Comparison of ENCODE assay signal across 1 cellular context in genomic region chr17:27293898-27294688, GRCh38.
TF ChIP-seq lines count a peak whose summit lies in the region.

WSB1 (plus strand) TSS chr17:27294114; CDS start chr17:27294396, 282 bp downstream.

TF ChIP-seq in HepG2, 621 proteins besides CTCF, POLR2A, EP300 and RAD21 (continued from another document and continues in another):
- TF ChIP-seq ZNF142 (CRISPR knock-in tag; IDR thresholded peaks at IDR 0.05) (0 out of 2 replicates have a peak, but pooled peaks have one; percentile 66), MAZ (IDR thresholded peaks at IDR 0.05; ENCODE audit: borderline replicate concordance, low read depth, low read length) (peak; percentile 82), MAZ (CRISPR knock-in tag; IDR thresholded peaks at IDR 0.05; ENCODE audit: low read depth) (peak; percentile 89), ZNF138 (CRISPR knock-in tag; IDR thresholded peaks at IDR 0.05; ENCODE audit: low read depth) (peak; percentile 59; the same call in 1 of the 2 replicates), GATAD1 (CRISPR knock-in tag; IDR thresholded peaks at IDR 0.05) (peak; percentile 53; the same call in 1 of the 2 replicates), ZNF784 (CRISPR knock-in tag; IDR thresholded peaks at IDR 0.05; ENCODE audit: borderline replicate concordance) (no peak), KLF12 (CRISPR knock-in tag; IDR thresholded peaks at IDR 0.05; ENCODE audit: borderline replicate concordance) (peak; percentile 87; the same call in 1 of the 2 replicates), ZNF362 (CRISPR knock-in tag; IDR thresholded peaks at IDR 0.05; ENCODE audit: borderline replicate concordance) (no peak; the same call in 1 of the 2 replicates), ZNF354B (CRISPR knock-in tag; IDR thresholded peaks at IDR 0.05) (no peak), RERE (CRISPR knock-in tag; IDR thresholded peaks at IDR 0.05; ENCODE audit: low read depth) (peak; percentile 41; the same call in 1 of the 2 replicates), RCOR2 (CRISPR knock-in tag; IDR thresholded peaks at IDR 0.05) (0 out of 2 replicates have a peak, but pooled peaks have one; percentile 44), ZNF747 (CRISPR knock-in tag; IDR thresholded peaks at IDR 0.05; ENCODE audit: borderline replicate concordance) (peak; percentile 91; the same call in 1 of the 2 replicates), TRIM24 (CRISPR knock-in tag; IDR thresholded peaks at IDR 0.05) (no peak), RBM39 (IDR thresholded peaks at IDR 0.05; ENCODE audit: low read depth, low read length, poor library complexity, severe bottlenecking) (peak; percentile 96), ZBTB21 (CRISPR knock-in tag; IDR thresholded peaks at IDR 0.05) (peak; percentile 75), FOXA3 (CRISPR knock-in tag; IDR thresholded peaks at IDR 0.05) (peak; percentile 62), TCF7 (IDR thresholded peaks at IDR 0.05; ENCODE audit: low read depth) (no peak), AGO1 (IDR thresholded peaks at IDR 0.05; ENCODE audit: low read depth, low read length, poor library complexity, severe bottlenecking) (no peak), ZNF136 (CRISPR knock-in tag; IDR thresholded peaks at IDR 0.05; ENCODE audit: low read depth) (no peak), SIX4 (CRISPR knock-in tag; IDR thresholded peaks at IDR 0.05) (peak; percentile 70; the same call in 1 of the 2 replicates), ZNF12 (CRISPR knock-in tag; IDR thresholded peaks at IDR 0.05) (no peak; the same call in 1 of the 2 replicates)
- TF ChIP-seq, protein P1, sequence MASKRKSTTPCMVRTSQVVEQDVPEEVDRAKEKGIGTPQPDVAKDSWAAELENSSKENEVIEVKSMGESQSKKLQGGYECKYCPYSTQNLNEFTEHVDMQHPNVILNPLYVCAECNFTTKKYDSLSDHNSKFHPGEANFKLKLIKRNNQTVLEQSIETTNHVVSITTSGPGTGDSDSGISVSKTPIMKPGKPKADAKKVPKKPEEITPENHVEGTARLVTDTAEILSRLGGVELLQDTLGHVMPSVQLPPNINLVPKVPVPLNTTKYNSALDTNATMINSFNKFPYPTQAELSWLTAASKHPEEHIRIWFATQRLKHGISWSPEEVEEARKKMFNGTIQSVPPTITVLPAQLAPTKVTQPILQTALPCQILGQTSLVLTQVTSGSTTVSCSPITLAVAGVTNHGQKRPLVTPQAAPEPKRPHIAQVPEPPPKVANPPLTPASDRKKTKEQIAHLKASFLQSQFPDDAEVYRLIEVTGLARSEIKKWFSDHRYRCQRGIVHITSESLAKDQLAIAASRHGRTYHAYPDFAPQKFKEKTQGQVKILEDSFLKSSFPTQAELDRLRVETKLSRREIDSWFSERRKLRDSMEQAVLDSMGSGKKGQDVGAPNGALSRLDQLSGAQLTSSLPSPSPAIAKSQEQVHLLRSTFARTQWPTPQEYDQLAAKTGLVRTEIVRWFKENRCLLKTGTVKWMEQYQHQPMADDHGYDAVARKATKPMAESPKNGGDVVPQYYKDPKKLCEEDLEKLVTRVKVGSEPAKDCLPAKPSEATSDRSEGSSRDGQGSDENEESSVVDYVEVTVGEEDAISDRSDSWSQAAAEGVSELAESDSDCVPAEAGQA (IDR thresholded peaks at IDR 0.05; ENCODE audit: low read depth): peak; percentile 92
- TF ChIP-seq, protein P1 (CRISPR knock-in tag; IDR thresholded peaks at IDR 0.05; ENCODE audit: borderline replicate concordance): no peak; the same call in 1 of the 2 replicates
- TF ChIP-seq, protein P2, sequence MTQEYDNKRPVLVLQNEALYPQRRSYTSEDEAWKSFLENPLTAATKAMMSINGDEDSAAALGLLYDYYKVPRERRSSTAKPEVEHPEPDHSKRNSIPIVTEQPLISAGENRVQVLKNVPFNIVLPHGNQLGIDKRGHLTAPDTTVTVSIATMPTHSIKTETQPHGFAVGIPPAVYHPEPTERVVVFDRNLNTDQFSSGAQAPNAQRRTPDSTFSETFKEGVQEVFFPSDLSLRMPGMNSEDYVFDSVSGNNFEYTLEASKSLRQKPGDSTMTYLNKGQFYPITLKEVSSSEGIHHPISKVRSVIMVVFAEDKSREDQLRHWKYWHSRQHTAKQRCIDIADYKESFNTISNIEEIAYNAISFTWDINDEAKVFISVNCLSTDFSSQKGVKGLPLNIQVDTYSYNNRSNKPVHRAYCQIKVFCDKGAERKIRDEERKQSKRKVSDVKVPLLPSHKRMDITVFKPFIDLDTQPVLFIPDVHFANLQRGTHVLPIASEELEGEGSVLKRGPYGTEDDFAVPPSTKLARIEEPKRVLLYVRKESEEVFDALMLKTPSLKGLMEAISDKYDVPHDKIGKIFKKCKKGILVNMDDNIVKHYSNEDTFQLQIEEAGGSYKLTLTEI (CRISPR knock-in tag; conservative IDR thresholded peaks at IDR 0.05): no peak
- TF ChIP-seq, protein P3, sequence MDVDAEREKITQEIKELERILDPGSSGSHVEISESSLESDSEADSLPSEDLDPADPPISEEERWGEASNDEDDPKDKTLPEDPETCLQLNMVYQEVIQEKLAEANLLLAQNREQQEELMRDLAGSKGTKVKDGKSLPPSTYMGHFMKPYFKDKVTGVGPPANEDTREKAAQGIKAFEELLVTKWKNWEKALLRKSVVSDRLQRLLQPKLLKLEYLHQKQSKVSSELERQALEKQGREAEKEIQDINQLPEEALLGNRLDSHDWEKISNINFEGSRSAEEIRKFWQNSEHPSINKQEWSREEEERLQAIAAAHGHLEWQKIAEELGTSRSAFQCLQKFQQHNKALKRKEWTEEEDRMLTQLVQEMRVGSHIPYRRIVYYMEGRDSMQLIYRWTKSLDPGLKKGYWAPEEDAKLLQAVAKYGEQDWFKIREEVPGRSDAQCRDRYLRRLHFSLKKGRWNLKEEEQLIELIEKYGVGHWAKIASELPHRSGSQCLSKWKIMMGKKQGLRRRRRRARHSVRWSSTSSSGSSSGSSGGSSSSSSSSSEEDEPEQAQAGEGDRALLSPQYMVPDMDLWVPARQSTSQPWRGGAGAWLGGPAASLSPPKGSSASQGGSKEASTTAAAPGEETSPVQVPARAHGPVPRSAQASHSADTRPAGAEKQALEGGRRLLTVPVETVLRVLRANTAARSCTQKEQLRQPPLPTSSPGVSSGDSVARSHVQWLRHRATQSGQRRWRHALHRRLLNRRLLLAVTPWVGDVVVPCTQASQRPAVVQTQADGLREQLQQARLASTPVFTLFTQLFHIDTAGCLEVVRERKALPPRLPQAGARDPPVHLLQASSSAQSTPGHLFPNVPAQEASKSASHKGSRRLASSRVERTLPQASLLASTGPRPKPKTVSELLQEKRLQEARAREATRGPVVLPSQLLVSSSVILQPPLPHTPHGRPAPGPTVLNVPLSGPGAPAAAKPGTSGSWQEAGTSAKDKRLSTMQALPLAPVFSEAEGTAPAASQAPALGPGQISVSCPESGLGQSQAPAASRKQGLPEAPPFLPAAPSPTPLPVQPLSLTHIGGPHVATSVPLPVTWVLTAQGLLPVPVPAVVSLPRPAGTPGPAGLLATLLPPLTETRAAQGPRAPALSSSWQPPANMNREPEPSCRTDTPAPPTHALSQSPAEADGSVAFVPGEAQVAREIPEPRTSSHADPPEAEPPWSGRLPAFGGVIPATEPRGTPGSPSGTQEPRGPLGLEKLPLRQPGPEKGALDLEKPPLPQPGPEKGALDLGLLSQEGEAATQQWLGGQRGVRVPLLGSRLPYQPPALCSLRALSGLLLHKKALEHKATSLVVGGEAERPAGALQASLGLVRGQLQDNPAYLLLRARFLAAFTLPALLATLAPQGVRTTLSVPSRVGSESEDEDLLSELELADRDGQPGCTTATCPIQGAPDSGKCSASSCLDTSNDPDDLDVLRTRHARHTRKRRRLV (CRISPR knock-in tag; IDR thresholded peaks at IDR 0.05): no peak
